19 cellular contexts compared by ENCODE assay signal in the genomic region with DNA sequence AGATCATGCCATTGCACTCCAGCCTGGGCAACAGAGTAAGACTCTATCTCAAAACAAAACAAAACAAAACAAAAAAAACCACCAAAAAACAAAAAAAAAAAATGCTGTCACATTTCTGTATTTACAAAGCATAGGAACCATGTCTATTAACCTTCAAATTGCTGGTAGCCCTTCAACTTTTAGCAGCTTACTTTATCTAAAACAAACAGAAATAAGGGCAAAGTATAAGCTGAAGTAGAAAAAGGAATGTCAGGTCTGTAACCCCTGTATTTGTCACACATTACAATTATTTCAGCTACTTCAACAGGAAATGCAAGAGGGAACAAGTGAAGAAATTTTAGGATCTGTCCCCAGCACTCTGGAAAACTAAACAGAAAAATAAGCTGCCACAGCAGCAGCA. TPM values are rescaled to one million over a fixed set of nuclear protein-coding genes. Genes with fewer than 3 reads are reported as not detected.
A peak's percentile ranks its signal among the peaks of the same experiment; 100 is the strongest.
DNase-seq lines count a peak whose midpoint lies in the region; ATAC-seq and TF ChIP-seq lines count a peak whose summit lies in the region.
"Had no signal": no experiment of that assay in that cellular context is flagged by ENCODE, and none has a peak within 500 bp of the region (broad histone marks: within the 10 kb centered on the region; RNA-seq: fewer than 3 reads in every experiment).

No MANE protein-coding gene starts in this region.

- peak overlapping the region; percentile 37 for H3K27ac Mint-ChIP-seq in activated CD4-positive, alpha-beta T cell treated with anti-CD3 and anti-CD28 coated beads, Interleukin-2, amount 10 ng/mL, durations not matched to agents 24 days and 14 days
- peak overlapping the region; percentile 95 to 98 for H3K27ac Mint-ChIP-seq in stimulated activated naive CD8-positive, alpha-beta T cell treated with anti-CD3 and anti-CD28 coated beads, Interleukin-15, amount 100 ng/mL, for 72 hours
- H3K27ac Mint-ChIP-seq in activated naive CD8-positive, alpha-beta T cell treated with anti-CD3 and anti-CD28 coated beads, Interleukin-2, amount 10 ng/mL, durations not matched to agents 7 days and 5 days, result peak overlapping the region; percentile 94
- peak overlapping the region; percentile 93 for H3K27ac Mint-ChIP-seq in stimulated activated effector memory CD8-positive, alpha-beta T cell treated with anti-CD3 and anti-CD28 coated beads, Interleukin-12 subunit alpha, Interleukin-12 subunit beta, amount 100 ng/mL, for 72 hours

- TF ChIP-seq CTCF in OCI-LY7 (conservative IDR thresholded peaks at IDR 0.05; ENCODE audit: low read length), result no peak

- no peaks in the 10 kb centered on the region for H4K20me1 ChIP-seq in OCI-LY7 (ENCODE audit: insufficient read depth, low read length)
- H4K20me1 ChIP-seq: BLaER1 had no signal

- intact Hi-C loops in activated CD4-positive, alpha-beta T cell treated with anti-CD3 and anti-CD28 coated beads, Interleukin-2, amount 10 ng/mL, durations not matched to agents 24 days and 14 days (cut with micrococcal nuclease), result loop anchor here (2.0 kb wide), 2 partner anchors 24 to 28 kb away; no protein-coding TSS in a partner anchor
- intact Hi-C loops in OCI-LY7 (cut with micrococcal nuclease; ENCODE audit: unreplicated experiment), result no loop called here

- BruUV-seq in OCI-LY7 (replicated peaks; lab: Mats Ljungman, UMichigan), result no TSS peak

- H3K4me3 Mint-ChIP-seq in activated CD4-positive, alpha-beta T cell treated with anti-CD3 and anti-CD28 coated beads, Interleukin-2, amount 10 ng/mL, durations not matched to agents 24 days and 14 days, result no peak overlapping the region
- peak overlapping the region in 1 of 2 donors; percentile 36 for H3K4me3 Mint-ChIP-seq in stimulated activated naive CD8-positive, alpha-beta T cell treated with anti-CD3 and anti-CD28 coated beads, Interleukin-15, amount 100 ng/mL, for 72 hours
- H3K4me3 Mint-ChIP-seq in activated naive CD8-positive, alpha-beta T cell treated with anti-CD3 and anti-CD28 coated beads, Interleukin-2, amount 10 ng/mL, durations not matched to agents 7 days and 5 days, result no peak overlapping the region
- no peak overlapping the region for H3K4me3 Mint-ChIP-seq in stimulated activated effector memory CD8-positive, alpha-beta T cell treated with anti-CD3 and anti-CD28 coated beads, Interleukin-12 subunit alpha, Interleukin-12 subunit beta, amount 100 ng/mL, for 72 hours
- H3K4me3 Mint-ChIP-seq: CD8-positive, alpha-beta T cell had no signal

- no peaks in the 10 kb centered on the region for H3K9me3 Mint-ChIP-seq in activated CD4-positive, alpha-beta T cell treated with anti-CD3 and anti-CD28 coated beads, Interleukin-2, amount 10 ng/mL, durations not matched to agents 24 days and 14 days
- H3K9me3 Mint-ChIP-seq in stimulated activated naive CD8-positive, alpha-beta T cell treated with anti-CD3 and anti-CD28 coated beads, Interleukin-15, amount 100 ng/mL, for 72 hours, result no peaks in the 10 kb centered on the region
- H3K9me3 Mint-ChIP-seq in activated naive CD8-positive, alpha-beta T cell treated with anti-CD3 and anti-CD28 coated beads, Interleukin-2, amount 10 ng/mL, durations not matched to agents 7 days and 5 days, result no peaks in the 10 kb centered on the region
- H3K9me3 Mint-ChIP-seq in stimulated activated effector memory CD8-positive, alpha-beta T cell treated with anti-CD3 and anti-CD28 coated beads, Interleukin-12 subunit alpha, Interleukin-12 subunit beta, amount 100 ng/mL, for 72 hours, result no peaks in the 10 kb centered on the region
- H3K9me3 Mint-ChIP-seq: CD8-positive, alpha-beta T cell had no signal

- no peak for DNase-seq in activated CD4-positive, alpha-beta T cell treated with anti-CD3 and anti-CD28 coated beads, Interleukin-2, amount 10 ng/mL, durations not matched to agents 24 days and 14 days
- no peak for DNase-seq in activated CD4-positive, alpha-beta T cell treated with anti-CD3 and anti-CD28 coated beads for 4 hours
- no peak for DNase-seq in stimulated activated naive CD8-positive, alpha-beta T cell treated with anti-CD3 and anti-CD28 coated beads, Interleukin-15, amount 100 ng/mL, for 72 hours
- DNase-seq in stimulated activated naive CD8-positive, alpha-beta T cell treated with anti-CD3 and anti-CD28 coated beads, Interleukin-15, Interleukin-2, amounts not matched to agents 100 U/mL and 50 U/mL, for 24 hours, result no peak
- no peak for DNase-seq in activated naive CD8-positive, alpha-beta T cell treated with anti-CD3 and anti-CD28 coated beads, Interleukin-2, amount 10 ng/mL, durations not matched to agents 7 days and 5 days
- no peak for DNase-seq in stimulated activated effector memory CD8-positive, alpha-beta T cell treated with anti-CD3 and anti-CD28 coated beads, Interleukin-12 subunit alpha, Interleukin-12 subunit beta, amount 100 ng/mL, for 72 hours (ENCODE audit: low spot score in 2 of 2)
- no peak for DNase-seq in effector CD4-positive, alpha-beta T cell
- no peak for DNase-seq in OCI-LY7 (ENCODE audit: low spot score)
- DNase-seq: CD8-positive, alpha-beta T cell; DMS79; KG1; NCI-H1092 treated with DMSO at 0.1 percent for 48 hours; NCI-H1694; NCI-H510A treated with DMSO at 0.1 percent for 48 hours; NCI-H82; PC-9 had no signal

- no peak overlapping the region for H3K4me2 ChIP-seq in OCI-LY7 (ENCODE audit: low read length)
- H3K4me2 ChIP-seq: PC-9 had no signal

- CTCF ChIA-PET in OCI-LY7 (lab: Charles Lee; ENCODE audit: unreplicated experiment), result no interaction called here

- H3K79me2 ChIP-seq in OCI-LY7 (ENCODE audit: insufficient read depth, low read depth, low read length), result no peaks in the 10 kb centered on the region

- peaks cover 12% of the 10 kb centered on the region for H3K36me3 ChIP-seq in OCI-LY7 (ENCODE audit: insufficient read depth, low read length)

- H3K4me1 Mint-ChIP-seq in activated CD4-positive, alpha-beta T cell treated with anti-CD3 and anti-CD28 coated beads, Interleukin-2, amount 10 ng/mL, durations not matched to agents 24 days and 14 days, result peaks cover 22% of the 10 kb centered on the region
- H3K4me1 Mint-ChIP-seq in stimulated activated naive CD8-positive, alpha-beta T cell treated with anti-CD3 and anti-CD28 coated beads, Interleukin-15, amount 100 ng/mL, for 72 hours, result peaks cover 38% of the 10 kb centered on the region
- peaks cover 18% of the 10 kb centered on the region for H3K4me1 Mint-ChIP-seq in activated naive CD8-positive, alpha-beta T cell treated with anti-CD3 and anti-CD28 coated beads, Interleukin-2, amount 10 ng/mL, durations not matched to agents 7 days and 5 days
- H3K4me1 Mint-ChIP-seq in stimulated activated effector memory CD8-positive, alpha-beta T cell treated with anti-CD3 and anti-CD28 coated beads, Interleukin-12 subunit alpha, Interleukin-12 subunit beta, amount 100 ng/mL, for 72 hours, result peaks cover 43% of the 10 kb centered on the region

- H3K4me1 ChIP-seq in OCI-LY7 (ENCODE audit: insufficient read depth, low read length, poor library complexity, severe bottlenecking), result no peaks in the 10 kb centered on the region
- H3K4me1 ChIP-seq: HAP-1 had no signal

- H3K9me2 ChIP-seq in OCI-LY7 (ENCODE audit: insufficient read depth, low read length), result no peaks in the 10 kb centered on the region

- H3K27ac ChIP-seq in OCI-LY7 (ENCODE audit: low read depth, low read length, poor library complexity, severe bottlenecking), result no peak overlapping the region
- H3K27ac ChIP-seq: BLaER1, HL-60, PC-9 had no signal

- H3K9me3 ChIP-seq in OCI-LY7 (ENCODE audit: low read length), result no peaks in the 10 kb centered on the region
- H3K9me3 ChIP-seq: BLaER1, HAP-1 had no signal

- H3K36me3 Mint-ChIP-seq in activated CD4-positive, alpha-beta T cell treated with anti-CD3 and anti-CD28 coated beads, Interleukin-2, amount 10 ng/mL, durations not matched to agents 24 days and 14 days (ENCODE audit: low read depth), result peaks cover 71% of the 10 kb centered on the region
- peaks cover 35% of the 10 kb centered on the region for H3K36me3 Mint-ChIP-seq in activated naive CD8-positive, alpha-beta T cell treated with anti-CD3 and anti-CD28 coated beads, Interleukin-2, amount 10 ng/mL, durations not matched to agents 7 days and 5 days
- peaks cover 100% of the 10 kb centered on the region for H3K36me3 Mint-ChIP-seq in stimulated activated effector memory CD8-positive, alpha-beta T cell treated with anti-CD3 and anti-CD28 coated beads, Interleukin-12 subunit alpha, Interleukin-12 subunit beta, amount 100 ng/mL, for 72 hours

- H3K4me3 ChIP-seq in OCI-LY7 (ENCODE audit: low read depth, low read length, poor library complexity, severe bottlenecking), result no peak overlapping the region
- H3K4me3 ChIP-seq: BLaER1, HAP-1, PC-9 had no signal

- POLR2A ChIA-PET in activated naive CD8-positive, alpha-beta T cell treated with anti-CD3 and anti-CD28 coated beads, Interleukin-2, amount 10 ng/mL, durations not matched to agents 7 days and 5 days (lab: Charles Lee), result interaction anchor here (0.6 to 3.7 kb wide), 3 partner anchors 24 to 130 kb away, joined by 3 to 39 read pairs (median 5); a partner anchor contains a TSS
- POLR2A ChIA-PET in OCI-LY7 (lab: Charles Lee), result no interaction called here

- H3K27me3 Mint-ChIP-seq in activated CD4-positive, alpha-beta T cell treated with anti-CD3 and anti-CD28 coated beads, Interleukin-2, amount 10 ng/mL, durations not matched to agents 24 days and 14 days, result no peaks in the 10 kb centered on the region
- no peaks in the 10 kb centered on the region for H3K27me3 Mint-ChIP-seq in stimulated activated naive CD8-positive, alpha-beta T cell treated with anti-CD3 and anti-CD28 coated beads, Interleukin-15, amount 100 ng/mL, for 72 hours
- H3K27me3 Mint-ChIP-seq in activated naive CD8-positive, alpha-beta T cell treated with anti-CD3 and anti-CD28 coated beads, Interleukin-2, amount 10 ng/mL, durations not matched to agents 7 days and 5 days, result no peaks in the 10 kb centered on the region

- no peak for ATAC-seq in stimulated activated naive CD8-positive, alpha-beta T cell treated with anti-CD3 and anti-CD28 coated beads, Interleukin-15, amount 100 ng/mL, for 72 hours
- no peak for ATAC-seq in stimulated activated naive CD8-positive, alpha-beta T cell treated with anti-CD3 and anti-CD28 coated beads, Interleukin-15, Interleukin-2, amounts not matched to agents 100 U/mL and 50 U/mL, for 24 hours
- no peak for ATAC-seq in activated naive CD8-positive, alpha-beta T cell treated with anti-CD3 and anti-CD28 coated beads, Interleukin-2, amount 10 ng/mL, durations not matched to agents 7 days and 5 days (ENCODE audit: low read depth)
- no peak for ATAC-seq in stimulated activated effector memory CD8-positive, alpha-beta T cell treated with anti-CD3 and anti-CD28 coated beads, Interleukin-12 subunit alpha, Interleukin-12 subunit beta, amount 100 ng/mL, for 72 hours

- H2AFZ ChIP-seq in OCI-LY7 (ENCODE audit: low read length), result no peak overlapping the region
- H2AFZ ChIP-seq: PC-9 had no signal

RNA-seq across cellular contexts. Expression of a gene that starts 25.4 kb away (rescaled TPM):
- total RNA-seq in activated CD4-positive, alpha-beta T cell treated with anti-CD3 and anti-CD28 coated beads, Interleukin-2, amount 10 ng/mL, durations not matched to agents 24 days and 14 days, result 269 and 276 TPM in 2 replicates
- total RNA-seq in activated naive CD8-positive, alpha-beta T cell treated with anti-CD3 and anti-CD28 coated beads, Interleukin-2, amount 10 ng/mL, durations not matched to agents 7 days and 5 days, result 100 to 1,000 TPM; 306 to 322 TPM
- 86.2 and 90.7 TPM in 2 replicates for total RNA-seq in OCI-LY7 (2014; rRNA removed; shearing (Covaris generic))
- 196 and 210 TPM in 2 replicates for total RNA-seq in OCI-LY7 (2022)

RNA-seq across cellular contexts. Expression of a gene that starts 29.6 kb away (rescaled TPM):
- 85.2 and 91.8 TPM in 2 replicates for total RNA-seq in activated CD4-positive, alpha-beta T cell treated with anti-CD3 and anti-CD28 coated beads, Interleukin-2, amount 10 ng/mL, durations not matched to agents 24 days and 14 days
- 10 to 100 TPM; 76.0 to 79.5 TPM for total RNA-seq in activated naive CD8-positive, alpha-beta T cell treated with anti-CD3 and anti-CD28 coated beads, Interleukin-2, amount 10 ng/mL, durations not matched to agents 7 days and 5 days
- total RNA-seq in OCI-LY7 (2014; rRNA removed; shearing (Covaris generic)), result 30.5 and 40.1 TPM in 2 replicates
- 44.0 and 47.0 TPM in 2 replicates for total RNA-seq in OCI-LY7 (2022)

Comparison
In these comparisons a context has a peak if more than half of its experiments do, and no peak if none do; other contexts are left out.
1. H3K27ac Mint-ChIP-seq: peak in every context shown above with its lines; median percentile 96 in stimulated activated naive CD8-positive, alpha-beta T cell treated with anti-CD3 and anti-CD28 coated beads, Interleukin-15, amount 100 ng/mL, for 72 hours; 94 in activated naive CD8-positive, alpha-beta T cell treated with anti-CD3 and anti-CD28 coated beads, Interleukin-2, amount 10 ng/mL, durations not matched to agents 7 days and 5 days; 93 in stimulated activated effector memory CD8-positive, alpha-beta T cell treated with anti-CD3 and anti-CD28 coated beads, Interleukin-12 subunit alpha, Interleukin-12 subunit beta, amount 100 ng/mL, for 72 hours; 37 in activated CD4-positive, alpha-beta T cell treated with anti-CD3 and anti-CD28 coated beads, Interleukin-2, amount 10 ng/mL, durations not matched to agents 24 days and 14 days.